Comparison of ENCODE assay signal across 16 cellular contexts in genomic region chr3:102123590-102124190, GRCh38.
DNase-seq lines count a peak whose midpoint lies in the region; ATAC-seq, FAIRE-seq and TF ChIP-seq lines count a peak whose summit lies in the region.
"Had no signal": no experiment of that assay in that cellular context is flagged by ENCODE, and none has a peak within 500 bp of the region (broad histone marks: within the 10 kb centered on the region; RNA-seq: fewer than 3 reads in every experiment).

No MANE protein-coding gene starts in this region.

- TF ChIP-seq RAD21 in HepG2 (CRISPR knock-in tag; IDR thresholded peaks at IDR 0.05), result no peak

- H3K4me1 ChIP-seq in right lobe of liver, result peaks cover 0 to 18% (median 4%) of the 10 kb centered on the region in 4 donors
- no peaks in the 10 kb centered on the region for H3K4me1 ChIP-seq in HepG2 (ENCODE audit: insufficient read depth, low read length)
- peaks cover 0 to 16% of the 10 kb centered on the region in 2 donors for H3K4me1 ChIP-seq in left lung
- H3K4me1 ChIP-seq in aorta (ENCODE audit: control insufficient read depth in 1 of 2, insufficient read depth in 2 of 2, low read length in 2 of 2), result peaks cover 1 to 3% of the 10 kb centered on the region in 2 donors

- 92% methylated on average over 1 of the region's 2 CpGs for WGBS in right lobe of liver (ENCODE audit: insufficient coverage, low coverage, low lambda C conversion rate, missing lambda C conversion rate)
- WGBS in HepG2 (ENCODE audit: low lambda C conversion rate), result 0% methylated on average over 2 of the region's 2 CpGs
- 80 to 94% methylated on average over 2 of the region's 2 CpGs for WGBS in aorta, 2 donors
- WGBS in lower leg skin, 2 donors, result 43 to 55% methylated on average over 2 of the region's 2 CpGs

- H2AFZ ChIP-seq in HepG2 (ENCODE audit: low read length), result no peak overlapping the region

- TF ChIP-seq POLR2A in right lobe of liver (IDR thresholded peaks at IDR 0.05), result no peak
- TF ChIP-seq POLR2A in HepG2 (IDR thresholded peaks at IDR 0.05; ENCODE audit: insufficient read depth in 1 of 2, low read depth in 2 of 2, low read length in 2 of 2), result no peak
- no peak for TF ChIP-seq POLR2A in lower leg skin (IDR thresholded peaks at IDR 0.05)

- in situ Hi-C loops in HepG2 (cut with HindIII; ENCODE audit: extremely low pct_ligation_motif_present, low pct_unique_long_range_greater_than_20kb), result no loop called here

- H3K9me3 ChIP-seq in right lobe of liver, result no peaks in the 10 kb centered on the region
- H3K9me3 ChIP-seq in HepG2 (ENCODE audit: low read length), result peaks cover 10% of the 10 kb centered on the region; the same call in 1 of the 2 replicates
- H3K9me3 ChIP-seq in left lung, result peaks cover 0 to 18% of the 10 kb centered on the region in 2 donors
- peaks cover 1% of the 10 kb centered on the region for H3K9me3 ChIP-seq in aorta (ENCODE audit: control insufficient read depth, low read length)

- no TSS peak for BruUV-seq in HepG2 (replicated peaks; lab: Mats Ljungman, UMichigan)

- FAIRE-seq in HepG2 (lab: Jason Lieb, UNC), result no peak
- FAIRE-seq: H54 had no signal

- no peaks in the 10 kb centered on the region for H3K27me3 ChIP-seq in right lobe of liver
- no peaks in the 10 kb centered on the region; a peak in 1 of 5 replicates for H3K27me3 ChIP-seq in HepG2 (ENCODE audit: control insufficient read depth in 1 of 2, insufficient read depth in 2 of 2, low read length in 2 of 2)
- H3K27me3 ChIP-seq in left lung, result no peaks in the 10 kb centered on the region
- H3K27me3 ChIP-seq in aorta (ENCODE audit: control insufficient read depth in 1 of 2, insufficient read depth in 2 of 2, low read length in 1 of 2), result no peaks in the 10 kb centered on the region
- H3K27me3 ChIP-seq: MG63 had no signal

- POLR2A ChIA-PET in HepG2 (lab: Yijun Ruan, JAX), result no interaction called here

- no peak overlapping the region for H3K4me3 ChIP-seq in right lobe of liver
- H3K4me3 ChIP-seq in HepG2 (replicated peaks in 1 of 3; ENCODE audit: insufficient read depth in 1 of 3, low read depth in 2 of 3, low read length in 3 of 3), result no peak overlapping the region
- no peak overlapping the region for H3K4me3 ChIP-seq in epithelial cell of esophagus (ENCODE audit: low read length)
- H3K4me3 ChIP-seq in left lung, result no peak overlapping the region
- no peak overlapping the region for H3K4me3 ChIP-seq in aorta (ENCODE audit: low read length in 2 of 2)
- no peak overlapping the region for H3K4me3 ChIP-seq in lower leg skin (ENCODE audit: low read depth, poor library complexity, severe bottlenecking)
- H3K4me3 ChIP-seq: MG63 had no signal

- no peak overlapping the region for H3K9ac ChIP-seq in HepG2 (ENCODE audit: insufficient read depth, low read depth, low read length)

- CTCF ChIA-PET in HepG2 (lab: Yijun Ruan, JAX; ENCODE audit: low intra/inter-chr PET ratio, low total read pairs), result no interaction called here

- no peaks in the 10 kb centered on the region for H4K20me1 ChIP-seq in HepG2 (ENCODE audit: insufficient read depth, low read length)

- no peak overlapping the region for H3K4me2 ChIP-seq in HepG2 (ENCODE audit: low read depth, low read length)

- H3K79me2 ChIP-seq in HepG2 (ENCODE audit: insufficient read depth, low read length), result no peaks in the 10 kb centered on the region

- ATAC-seq in right lobe of liver (peak in 1 of 4 donors; percentile 34), HepG2 (no peak), left lung (peak; percentile 25), aorta (ENCODE audit: low FRiP score) (peak; percentile 27)
- ATAC-seq: activated naive CD8-positive, alpha-beta T cell treated with anti-CD3 and anti-CD28 coated beads, Interleukin-2, amount 50 U/mL, for 24 hours had no signal

- H3K36me3 ChIP-seq in right lobe of liver (no peaks in the 10 kb centered on the region), HepG2 (replicated peaks in 1 of 2; ENCODE audit: control insufficient read depth in 1 of 2, insufficient read depth in 2 of 2, low read length in 2 of 2) (no peaks in the 10 kb centered on the region), left lung (no peaks in the 10 kb centered on the region), aorta (ENCODE audit: control insufficient read depth in 1 of 2, insufficient read depth in 2 of 2, low read length in 1 of 2) (no peaks in the 10 kb centered on the region)
- H3K36me3 ChIP-seq: MG63 had no signal

- DNase-seq in right lobe of liver (no peak), HepG2 (ENCODE audit: low spot score) (no peak), epithelial cell of esophagus (ENCODE audit: low read depth) (peak; percentile 88), left lung (no peak), aorta (no peak), NOMO-1 (lab: John Stamatoyannopoulos, UW; ENCODE audit: unreplicated experiment in 2 of 2) (no peak), lower leg skin (ENCODE audit: low spot score in 2 of 2) (no peak), GM19238 (ENCODE audit: insufficient read length, low spot score) (no peak)
- DNase-seq: activated naive CD8-positive, alpha-beta T cell treated with anti-CD3 and anti-CD28 coated beads, Interleukin-2, amount 50 U/mL, for 24 hours; cerebellar nuclear complex; endodermal cell; MG63; NCI-H187; NCI-H446; stimulated activated naive CD4-positive, alpha-beta T cell treated with Interleukin-2 at 50 U/mL for 16 hours had no signal

- peak overlapping the region in 2 of 3 donors; percentile 68 to 69 for H3K27ac ChIP-seq in right lobe of liver
- no peak overlapping the region for H3K27ac ChIP-seq in HepG2 (ENCODE audit: extremely low read length, insufficient read depth, low read length)
- peak overlapping the region in 1 of 2 donors; percentile 8 for H3K27ac ChIP-seq in left lung
- no peak overlapping the region for H3K27ac ChIP-seq in aorta (ENCODE audit: low read depth in 1 of 2, low read length in 2 of 2)

- TF ChIP-seq CTCF in right lobe of liver (IDR thresholded peaks at IDR 0.05) (no peak), HepG2 (CRISPR knock-in tag; IDR thresholded peaks at IDR 0.05) (no peak), epithelial cell of esophagus (IDR thresholded peaks at IDR 0.05; ENCODE audit: insufficient read depth, low read depth, low read length, missing control alignments) (no peak), left lung (IDR thresholded peaks at IDR 0.05) (no peak), lower leg skin (IDR thresholded peaks at IDR 0.05) (no peak)

- intact Hi-C loops in right lobe of liver (cut with DNase I), result no loop called here
- intact Hi-C loops in HepG2 (cut with micrococcal nuclease; ENCODE audit: unreplicated experiment), result no loop called here
- intact Hi-C loops in left lung (cut with DNase I), result no loop called here
- intact Hi-C loops in aorta (cut with DNase I), result loop anchor here in 1 of 2 donors (10.0 kb wide), 1 partner anchor 89 kb away; no protein-coding TSS in a partner anchor
- intact Hi-C loops in lower leg skin (cut with DNase I; ENCODE audit: low total_unique reads), result no loop called here

- TF ChIP-seq EP300 in HepG2 (IDR thresholded peaks at IDR 0.05; ENCODE audit: low read depth in 2 of 2, low read length in 2 of 2), result no peak
- TF ChIP-seq EP300 in HepG2 (CRISPR knock-in tag; IDR thresholded peaks at IDR 0.05; ENCODE audit: borderline replicate concordance), result no peak

TF ChIP-seq in HepG2, 621 proteins besides CTCF, POLR2A, EP300 and RAD21:
- TF ChIP-seq ZMYM3 (CRISPR knock-in tag; IDR thresholded peaks at IDR 0.05), result no peak
- no peak for TF ChIP-seq MEIS2 (CRISPR knock-in tag; IDR thresholded peaks at IDR 0.05)

Comparison
In these comparisons a context has a peak if more than half of its experiments do, and no peak if none do; other contexts are left out.
1. H3K27ac ChIP-seq: peak in right lobe of liver (2 of 3); none in HepG2 (single experiment) and aorta (0 of 2).